Comparison of ENCODE assay signal across 28 cellular contexts in genomic region chr4:16024009-16024408, GRCh38. TPM values are rescaled to one million over a fixed set of nuclear protein-coding genes. Genes with fewer than 3 reads are reported as not detected.
DNase-seq lines count a peak whose midpoint lies in the region; ATAC-seq, FAIRE-seq and TF ChIP-seq lines count a peak whose summit lies in the region.
"Had no signal": no experiment of that assay in that cellular context is flagged by ENCODE, and none has a peak within 500 bp of the region (broad histone marks: within the 10 kb centered on the region; RNA-seq: fewer than 3 reads in every experiment).

No MANE protein-coding gene starts in this region.

- no peak overlapping the region for H3K27ac ChIP-seq in mammary epithelial cell (ENCODE audit: insufficient read depth, low read depth, low read length)
- H3K27ac ChIP-seq: colonic mucosa, HL-60 had no signal

- no peak for FAIRE-seq in HTR-8/SVneo (lab: Jason Lieb, UNC)
- FAIRE-seq: keratinocyte had no signal

- H3K4me1 ChIP-seq in mammary epithelial cell (ENCODE audit: insufficient read depth, low read length) = peaks cover 4% of the 10 kb centered on the region
- H3K4me1 ChIP-seq in skeletal muscle satellite cell (ENCODE audit: control insufficient read depth, insufficient read depth, low read length) = peaks cover 6% of the 10 kb centered on the region
- H3K4me1 ChIP-seq: colonic mucosa had no signal

- H4K20me1 ChIP-seq in mammary epithelial cell (ENCODE audit: insufficient read depth, low read length) = no peaks in the 10 kb centered on the region

- peak; percentile 33 to 72 for ATAC-seq in activated naive CD4-positive, alpha-beta T cell treated with anti-CD3 and anti-CD28 coated beads, Interleukin-2, amount 50 U/mL, for 72 hours
- ATAC-seq in GM18907 (IDR thresholded peaks at IDR 0.05; ENCODE audit: unreplicated experiment) = no peak
- no peak for ATAC-seq in left colon
- ATAC-seq: naive thymus-derived CD4-positive, alpha-beta T cell; Right ventricle myocardium inferior had no signal

- no peaks in the 10 kb centered on the region for H3K79me2 ChIP-seq in mammary epithelial cell (ENCODE audit: insufficient read depth, low read length)

- in situ Hi-C loops in mammary epithelial cell (cut with MboI; ENCODE audit: low sequenced_read_pairs in 2 of 2) = loop anchor here in 1 of 2 donors (10.0 kb wide), 1 partner anchor 241 kb away; no protein-coding TSS in a partner anchor

- BruUV-seq in mammary epithelial cell (replicated peaks; lab: Mats Ljungman, UMichigan) = no TSS peak

- dilution Hi-C loops in mammary epithelial cell (cut with HindIII; ENCODE audit: low sequenced_read_pairs) = no loop called here

- H3K4me3 ChIP-seq in mammary epithelial cell (replicated peaks in 1 of 3; ENCODE audit: insufficient read depth in 1 of 3, low read depth in 2 of 3, low read length in 3 of 3) (no peak overlapping the region), skeletal muscle satellite cell (ENCODE audit: low read length) (no peak overlapping the region)
- H3K4me3 ChIP-seq: colonic mucosa had no signal

- no peaks in the 10 kb centered on the region for H3K36me3 Mint-ChIP-seq in activated naive CD4-positive, alpha-beta T cell treated with anti-CD3 and anti-CD28 coated beads, Interleukin-2, amount 50 U/mL, for 72 hours
- H3K36me3 Mint-ChIP-seq: activated naive CD8-positive, alpha-beta T cell; brain; CD8-positive, alpha-beta memory T cell; memory B cell; naive thymus-derived CD4-positive, alpha-beta T cell had no signal

- H3K9me3 ChIP-seq in mammary epithelial cell (replicated peaks; ENCODE audit: insufficient read depth, low read length) = no peaks in the 10 kb centered on the region
- H3K9me3 ChIP-seq in skeletal muscle satellite cell (replicated peaks; ENCODE audit: low read length) = no peaks in the 10 kb centered on the region
- H3K9me3 ChIP-seq: colonic mucosa had no signal

- CTCF ChIA-PET in mammary epithelial cell (lab: Charles Lee; ENCODE audit: low non-redundant PET) = no interaction called here

- H2AFZ ChIP-seq in mammary epithelial cell (ENCODE audit: low read depth, low read length) = no peak overlapping the region

- H3K27ac Mint-ChIP-seq in activated naive CD4-positive, alpha-beta T cell treated with anti-CD3 and anti-CD28 coated beads, Interleukin-2, amount 50 U/mL, for 72 hours = no peak overlapping the region
- H3K27ac Mint-ChIP-seq: activated naive CD8-positive, alpha-beta T cell; brain; CD8-positive, alpha-beta memory T cell; memory B cell; naive thymus-derived CD4-positive, alpha-beta T cell had no signal

- no peak for TF ChIP-seq CTCF in mammary epithelial cell (conservative IDR thresholded peaks at IDR 0.05 in 1 of 2, IDR thresholded peaks at IDR 0.05 in 1 of 2; ENCODE audit: extremely low read depth in 1 of 2, insufficient read depth in 1 of 2, low read depth in 1 of 2, low read length in 2 of 2)

- no peak for DNase-seq in activated naive CD4-positive, alpha-beta T cell treated with anti-CD3 and anti-CD28 coated beads, Interleukin-2, amount 50 U/mL, for 72 hours (ENCODE audit: low spot score in 2 of 2)
- no peak for DNase-seq in activated naive CD4-positive, alpha-beta T cell treated with anti-CD3 and anti-CD28 coated beads, Interleukin-2, amount 50 U/mL, for 16 hours
- DNase-seq in HTR-8/SVneo (ENCODE audit: insufficient read length, low spot score) (peak; percentile 37), mammary epithelial cell (peak; percentile 38), NCI-H2227 treated with DMSO at 0.1 percent for 48 hours (lab: John Stamatoyannopoulos, UW) (no peak), left colon (no peak)
- DNase-seq: ACHN; activated CD4-positive, alpha-beta T cell treated with anti-CD3 and anti-CD28 coated beads for 48 hours; activated CD8-positive, alpha-beta memory T cell treated with anti-CD3 and anti-CD28 coated beads, Interleukin-2, amount 50 U/mL, for 4 hours; CD8-positive, alpha-beta memory T cell; colonic mucosa; DMS79; foreskin melanocyte; hypothalamus; KG1; naive thymus-derived CD4-positive, alpha-beta T cell; NCI-H1048; NCI-H2029 treated with DMSO at 0.1 percent for 48 hours; stimulated activated CD4-positive, alpha-beta T cell treated with anti-CD3 and anti-CD28 coated beads, Interleukin-4, amount 100 ng/mL, for 24 hours; SW 1271 had no signal

- no peaks in the 10 kb centered on the region for H3K9me3 Mint-ChIP-seq in activated naive CD4-positive, alpha-beta T cell treated with anti-CD3 and anti-CD28 coated beads, Interleukin-2, amount 50 U/mL, for 72 hours
- H3K9me3 Mint-ChIP-seq: brain; CD8-positive, alpha-beta memory T cell; memory B cell; naive thymus-derived CD4-positive, alpha-beta T cell had no signal

- H3K4me2 ChIP-seq in mammary epithelial cell (ENCODE audit: insufficient read depth, low read depth, low read length) (no peak overlapping the region), skeletal muscle satellite cell (ENCODE audit: low read length) (peak overlapping the region; percentile 8)

- H3K36me3 ChIP-seq in mammary epithelial cell (ENCODE audit: insufficient read depth, low read length) (no peaks in the 10 kb centered on the region), skeletal muscle satellite cell (ENCODE audit: insufficient read depth, low read length) (no peaks in the 10 kb centered on the region)
- H3K36me3 ChIP-seq: colonic mucosa had no signal

- intact Hi-C loops in mammary epithelial cell (cut with micrococcal nuclease) (no loop called here), left colon (cut with DNase I, micrococcal nuclease) (loop anchor here in 1 of 2 donors (10.0 kb wide), 1 partner anchor 171 kb away; no protein-coding TSS in a partner anchor)

- H3K27me3 ChIP-seq in mammary epithelial cell (ENCODE audit: insufficient read depth, low read length) (no peaks in the 10 kb centered on the region), skeletal muscle satellite cell (ENCODE audit: control insufficient read depth, insufficient read depth, low read length) (peaks cover 5% of the 10 kb centered on the region)
- H3K27me3 ChIP-seq: colonic mucosa had no signal

- 65% methylated on average over 6 of the region's 6 CpGs for WGBS in mammary epithelial cell (ENCODE audit: low coverage, missing lambda C conversion rate)

- H3K9ac ChIP-seq in mammary epithelial cell (ENCODE audit: insufficient read depth, low read length) (no peak overlapping the region), skeletal muscle satellite cell (ENCODE audit: low read depth, low read length) (no peak overlapping the region)

RNA-seq across cellular contexts. Expression of gene PROM1, which starts 59.8 kb away (rescaled TPM):
- total RNA-seq in activated naive CD4-positive, alpha-beta T cell treated with anti-CD3 and anti-CD28 coated beads, Interleukin-2, amount 50 U/mL, for 72 hours = under 1 TPM; 0.06 to 0.41 TPM
- total RNA-seq in mammary epithelial cell (1 to 10 TPM in 1 of 2 donors, not detected in 1; 4.0 TPM), left colon (100 to 1,000 TPM in 1 of 2 donors, 10 to 100 TPM in 1; 84.1 to 121 TPM)
- 0.10 TPM for polyA plus RNA-seq in mammary epithelial cell
- not detected for polyA minus RNA-seq in mammary epithelial cell
- total RNA-seq in skeletal muscle satellite cell (2012; rRNA removed) = not detected in 2 replicates
- polyA plus RNA-seq: CD8-positive, alpha-beta memory T cell; keratinocyte; naive thymus-derived CD4-positive, alpha-beta T cell had no signal

Comparison
In these comparisons a context has a peak if more than half of its experiments do, and no peak if none do; other contexts are left out.
1. ATAC-seq: peak in activated naive CD4-positive, alpha-beta T cell treated with anti-CD3 and anti-CD28 coated beads, Interleukin-2, amount 50 U/mL, for 72 hours (2 of 2); none in GM18907 (single experiment) and left colon (single experiment).
2. DNase-seq: peak in HTR-8/SVneo (single experiment) and mammary epithelial cell (single experiment); none in activated naive CD4-positive, alpha-beta T cell treated with anti-CD3 and anti-CD28 coated beads, Interleukin-2, amount 50 U/mL, for 72 hours (0 of 2), activated naive CD4-positive, alpha-beta T cell treated with anti-CD3 and anti-CD28 coated beads, Interleukin-2, amount 50 U/mL, for 16 hours (single experiment), NCI-H2227 treated with DMSO at 0.1 percent for 48 hours (single experiment) and left colon (0 of 2).
3. RNA of gene PROM1, which starts 59.8 kb away (total RNA-seq): 84.1 to 121 TPM in left colon; 4.0 TPM in mammary epithelial cell and 0.06 to 0.41 TPM in activated naive CD4-positive, alpha-beta T cell treated with anti-CD3 and anti-CD28 coated beads, Interleukin-2, amount 50 U/mL, for 72 hours; every median in the first group is over 10 times any median in the second.